In genomic region chr15:67199881-67200763, GRCh38 we compare ENCODE assay signal across 14 cellular contexts. TPM values are rescaled to one million over a fixed set of nuclear protein-coding genes. Genes with fewer than 3 reads are reported as not detected.
DNase-seq lines count a peak whose midpoint lies in the region; ATAC-seq and TF ChIP-seq lines count a peak whose summit lies in the region.
"Had no signal": no experiment of that assay in that cellular context is flagged by ENCODE, and none has a peak within 500 bp of the region (broad histone marks: within the 10 kb centered on the region; RNA-seq: fewer than 3 reads in every experiment).

No MANE protein-coding gene starts in this region.

- peak overlapping the region; percentile 37 for H3K4ac ChIP-seq in IMR-90 (ENCODE audit: low read depth, low read length)

- POLR2A ChIA-PET in IMR-90 (lab: Charles Lee; ENCODE audit: unreplicated experiment) (no interaction called here), T-cell (lab: Charles Lee) (no interaction called here)
- POLR2A ChIA-PET in CD4-positive, alpha-beta T cell (lab: Charles Lee) = no interaction called here

- no peaks in the 10 kb centered on the region for H3K9me3 Mint-ChIP-seq in T-cell
- H3K9me3 Mint-ChIP-seq in CD4-positive, alpha-beta T cell = no peaks in the 10 kb centered on the region

- TF ChIP-seq CTCF in IMR-90 (conservative IDR thresholded peaks at IDR 0.05; ENCODE audit: low read depth, low read length) = no peak
- no peak for TF ChIP-seq CTCF in CD4-positive, alpha-beta T cell (IDR thresholded peaks at IDR 0.05)

- peaks cover 13 to 23% (median 22%) of the 10 kb centered on the region in 3 donors for H3K4me1 Mint-ChIP-seq in T-cell
- H3K4me1 Mint-ChIP-seq in CD4-positive, alpha-beta T cell (ENCODE audit: low read depth) = peaks cover 9% of the 10 kb centered on the region

- H2BK20ac ChIP-seq in IMR-90 (ENCODE audit: low read depth, low read length) = peak overlapping the region; percentile 5; the same call in 1 of the 2 replicates

- H2BK5ac ChIP-seq in IMR-90 (ENCODE audit: low read depth, low read length, poor library complexity, severe bottlenecking) = peak overlapping the region; percentile 77

- dilution Hi-C loops in IMR-90 (cut with HindIII; ENCODE audit: low sequenced_read_pairs, unreplicated experiment) = no loop called here

- intact Hi-C loops in IMR-90 (cut with micrococcal nuclease) = loop anchor here (5.0 kb wide), 2 partner anchors 232 to 637 kb away; no protein-coding TSS in a partner anchor
- intact Hi-C loops in CD4-positive, alpha-beta T cell (cut with DNase I, micrococcal nuclease) = loop anchor here in 1 of 2 experiments (5.0 kb wide), 1 partner anchor 1122 kb away; no protein-coding TSS in a partner anchor

- H3K36me3 Mint-ChIP-seq in T-cell = peaks cover 54% of the 10 kb centered on the region
- peaks cover 69% of the 10 kb centered on the region for H3K36me3 Mint-ChIP-seq in CD4-positive, alpha-beta T cell (ENCODE audit: low read depth)

- H4K91ac ChIP-seq in IMR-90 (ENCODE audit: insufficient read depth, low read depth, low read length) = no peak overlapping the region

- CTCF ChIA-PET in IMR-90 (lab: Yijun Ruan, JAX) (no interaction called here), T-cell (lab: Charles Lee) (interaction anchor here in 1 of 2 donors (0.6 kb wide), 1 partner anchor 36 kb away, joined by 3 read pairs; no protein-coding TSS in a partner anchor)
- CTCF ChIA-PET in CD4-positive, alpha-beta T cell (lab: Charles Lee) = interaction anchor here (0.8 kb wide), 1 partner anchor 99 kb away, joined by 3 read pairs; no protein-coding TSS in a partner anchor

- H3K4me1 ChIP-seq in IMR-90 (ENCODE audit: control insufficient read depth, insufficient read depth, low read length) (peaks cover 23% of the 10 kb centered on the region), skeletal muscle tissue (ENCODE audit: control insufficient read depth in 3 of 3, insufficient read depth in 3 of 3, low read length in 3 of 3) (peaks cover 52 to 83% (median 60%) of the 10 kb centered on the region in 3 donors)

- H2AK9ac ChIP-seq in IMR-90 (replicated peaks; ENCODE audit: low read depth, low read length, poor library complexity) = no peak overlapping the region

- H3K9me3 ChIP-seq in IMR-90 (ENCODE audit: control insufficient read depth, insufficient read depth, low read length) (no peaks in the 10 kb centered on the region), skeletal muscle tissue (ENCODE audit: control insufficient read depth in 3 of 3, low read length in 3 of 3) (no peaks in the 10 kb centered on the region)
- H3K9me3 ChIP-seq in CD4-positive, alpha-beta T cell (ENCODE audit: control insufficient read depth, low read length) = no peaks in the 10 kb centered on the region
- H3K9me3 ChIP-seq: sigmoid colon, testis had no signal

- H3K27me3 ChIP-seq in IMR-90 (ENCODE audit: control insufficient read depth, insufficient read depth, low read length) = no peaks in the 10 kb centered on the region
- H3K27me3 ChIP-seq in skeletal muscle tissue (ENCODE audit: control insufficient read depth in 3 of 3, insufficient read depth in 3 of 3, low read length in 3 of 3) = no peaks in the 10 kb centered on the region
- H3K27me3 ChIP-seq in CD4-positive, alpha-beta T cell (ENCODE audit: control insufficient read depth, insufficient read depth, low read length) = no peaks in the 10 kb centered on the region
- H3K27me3 ChIP-seq: sigmoid colon, testis had no signal

- peaks cover 34% of the 10 kb centered on the region for H3K9me1 ChIP-seq in IMR-90 (ENCODE audit: insufficient read depth, low read length)

- H3K79me1 ChIP-seq in IMR-90 (ENCODE audit: low read depth in 1 of 2, low read length in 2 of 2) = peaks cover 0 to 23% of the 10 kb centered on the region in 2 experiments; a peak in 2 of 4 replicates

- H3K9ac ChIP-seq in IMR-90 (ENCODE audit: low read depth, low read length) = no peak overlapping the region
- peak overlapping the region in 2 of 3 donors; percentile 20 to 28 for H3K9ac ChIP-seq in skeletal muscle tissue (ENCODE audit: low read depth in 1 of 3, low read length in 3 of 3)

- H2AFZ ChIP-seq in IMR-90 (replicated peaks; ENCODE audit: low read length, poor library complexity) = peak overlapping the region; percentile 13

- no peak for TF ChIP-seq RAD21 in IMR-90 (IDR thresholded peaks at IDR 0.05; ENCODE audit: low read length)

- peak overlapping the region; percentile 19 for H3K23ac ChIP-seq in IMR-90 (ENCODE audit: low read depth, low read length)

- 50% methylated on average over 2 of the region's 8 CpGs; no CpG with 5 or more reads in 1 of the 2 experiments for WGBS in IMR-90 (ENCODE audit: extremely low coverage in 2 of 2, insufficient read length in 1 of 2), 2 experiments

- in situ Hi-C loops in IMR-90 (cut with MboI; ENCODE audit: low sequenced_read_pairs) = loop anchor here (10.0 kb wide), 1 partner anchor 255 kb away; no protein-coding TSS in a partner anchor

- H2BK15ac ChIP-seq in IMR-90 (ENCODE audit: low read depth, low read length) = no peak overlapping the region; the same call in 2 of the 3 replicates

- peaks cover 22% of the 10 kb centered on the region; the same call in 1 of the 2 replicates for H4K20me1 ChIP-seq in IMR-90 (ENCODE audit: insufficient read depth, low read length)

- H4K8ac ChIP-seq in IMR-90 (ENCODE audit: low read depth in 2 of 2, low read length in 2 of 2) = peak overlapping the region in 1 of 2 experiments; percentile 20; a peak in 2 of 4 replicates

- H3K27ac Mint-ChIP-seq in T-cell = peak overlapping the region; percentile 17 to 40
- H3K27ac Mint-ChIP-seq in CD4-positive, alpha-beta T cell = no peak overlapping the region

- H3K27ac ChIP-seq in IMR-90 (ENCODE audit: insufficient read depth, low read length) = peak overlapping the region; percentile 42
- peak overlapping the region; percentile 83 for H3K27ac ChIP-seq in skeletal muscle tissue (ENCODE audit: low read depth, low read length)
- no peak overlapping the region for H3K27ac ChIP-seq in CD4-positive, alpha-beta T cell (ENCODE audit: low read depth, low read length)
- H3K27ac ChIP-seq: sigmoid colon, testis had no signal

- H4K5ac ChIP-seq in IMR-90 (ENCODE audit: low read depth, low read length) = peak overlapping the region; percentile 58; the same call in 1 of the 2 replicates

- peak overlapping the region; percentile 1; the same call in 1 of the 2 replicates for H3K4me2 ChIP-seq in IMR-90 (ENCODE audit: low read depth, low read length)

- H3K27me3 Mint-ChIP-seq in T-cell = no peaks in the 10 kb centered on the region
- H3K27me3 Mint-ChIP-seq in CD4-positive, alpha-beta T cell = no peaks in the 10 kb centered on the region

- peak overlapping the region; percentile 33; the same call in 1 of the 2 replicates for H2BK120ac ChIP-seq in IMR-90 (ENCODE audit: low read depth, low read length)

- H3K36me3 ChIP-seq in IMR-90 (ENCODE audit: control insufficient read depth, insufficient read depth, low read length) (peaks cover 5% of the 10 kb centered on the region; the same call in 1 of the 2 replicates), skeletal muscle tissue (ENCODE audit: control insufficient read depth in 3 of 3, insufficient read depth in 3 of 3, low read length in 3 of 3) (peaks cover 0 to 2% (median 0%) of the 10 kb centered on the region in 3 donors)

- ATAC-seq in IMR-90 (ENCODE audit: low read depth) (0 out of 2 replicates have a peak, but pooled peaks have one; percentile 2), T-cell (replicated peaks in 1 of 4) (no peak), HG03442 (IDR thresholded peaks at IDR 0.05; ENCODE audit: unreplicated experiment) (no peak)
- no peak for ATAC-seq in CD4-positive, alpha-beta T cell (ENCODE audit: poor library complexity)

- H2AK5ac ChIP-seq in IMR-90 (ENCODE audit: low read depth, low read length) = peak overlapping the region; percentile 72

- DNase-seq in IMR-90 = peak; percentile 76
- DNase-seq in T-cell = no peak
- DNase-seq in fibroblast of gingiva (ENCODE audit: low read depth) = peak; percentile 94
- DNase-seq in CD4-positive, alpha-beta T cell = no peak
- no peak for DNase-seq in cerebellum (ENCODE audit: low spot score)
- DNase-seq: activated CD4-positive, alpha-beta T cell treated with anti-CD3 and anti-CD28 coated beads, Interleukin-2, amount 50 U/mL, for 48 hours; activated gamma-delta T cell treated with Interleukin-2 at 50 U/mL for 16 hours; Calu3; cortex of kidney; sigmoid colon; T-helper 2 cell; testis had no signal

- H3K4me3 Mint-ChIP-seq in T-cell = no peak overlapping the region
- no peak overlapping the region for H3K4me3 Mint-ChIP-seq in CD4-positive, alpha-beta T cell

- H3K4me3 ChIP-seq in IMR-90 (ENCODE audit: insufficient read depth, low read depth, low read length) = no peak overlapping the region
- no peak overlapping the region for H3K4me3 ChIP-seq in skeletal muscle tissue (ENCODE audit: low read length in 3 of 3)
- H3K4me3 ChIP-seq: sigmoid colon, testis had no signal

- H3K56ac ChIP-seq in IMR-90 (ENCODE audit: extremely low read depth, insufficient read depth, low read length) = no peak overlapping the region

- 0 out of 2 replicates have a peak, but pooled peaks have one; percentile 28 for TF ChIP-seq POLR2A in IMR-90 (IDR thresholded peaks at IDR 0.05; ENCODE audit: low read depth, low read length)

- peak overlapping the region; percentile 49 for H3K14ac ChIP-seq in IMR-90 (replicated peaks; ENCODE audit: low read depth, low read length)

- H3K18ac ChIP-seq in IMR-90 (ENCODE audit: low read depth, low read length) = peak overlapping the region; percentile 4; the same call in 1 of the 2 replicates

- BruUV-seq in IMR-90 (replicated peaks; lab: Mats Ljungman, UMichigan) = no TSS peak

TF ChIP-seq in IMR-90, 13 proteins besides CTCF, POLR2A, EP300 and RAD21 (continues in another document):
- TF ChIP-seq SMC3 (IDR thresholded peaks at IDR 0.05; ENCODE audit: low read depth, low read length) (no peak), MXI1 (IDR thresholded peaks at IDR 0.05; ENCODE audit: borderline replicate concordance, low read depth, low read length) (no peak), MAZ (IDR thresholded peaks at IDR 0.05; ENCODE audit: borderline replicate concordance, low read depth, low read length) (no peak), BHLHE40 (IDR thresholded peaks at IDR 0.05; ENCODE audit: low read depth, low read length) (no peak), CHD1 (IDR thresholded peaks at IDR 0.05; ENCODE audit: low read depth, low read length) (no peak)

RNA-seq across cellular contexts. Expression of gene AAGAB, which starts 54.3 kb away (rescaled TPM):
- total RNA-seq in IMR-90 (2012; rRNA removed) = 56.7 and 69.7 TPM in 2 replicates
- polyA plus RNA-seq in IMR-90 (2012; rRNA removed) = 21.6 and 26.1 TPM in 2 replicates
- polyA plus RNA-seq in IMR-90 (2012; cell fraction: cytosol; rRNA removed) = 6.9 and 12.3 TPM in 2 replicates
- 5.6 and 13.9 TPM in 2 replicates for polyA plus RNA-seq in IMR-90 (2012; cell fraction: nucleus; rRNA removed; ENCODE audit: low replicate concordance)
- total RNA-seq in T-cell = 10 to 100 TPM; 21.9 to 28.4 (median 23.6) TPM
- total RNA-seq in skeletal muscle tissue = 13.6 TPM
- total RNA-seq in CD4-positive, alpha-beta T cell = 10 to 100 TPM; 14.2 to 15.6 TPM
- 32.6 TPM for total RNA-seq in cerebellum

RNA-seq across cellular contexts. Expression of gene IQCH, which starts 54.5 kb away (rescaled TPM):
- 2.5 and 2.8 TPM in 2 replicates for total RNA-seq in IMR-90 (2012; rRNA removed)
- 0.42 and 0.60 TPM in 2 replicates for polyA plus RNA-seq in IMR-90 (2012; rRNA removed)
- 0.12 and 0.66 TPM in 2 replicates for polyA plus RNA-seq in IMR-90 (2012; cell fraction: cytosol; rRNA removed)
- 0.08 and 0.88 TPM in 2 replicates for polyA plus RNA-seq in IMR-90 (2012; cell fraction: nucleus; rRNA removed; ENCODE audit: low replicate concordance)
- 1 to 10 TPM in 4 of 5 donors, under 1 TPM in 1; 0.43 to 2.6 (median 1.3) TPM for total RNA-seq in T-cell
- total RNA-seq in skeletal muscle tissue = 3.1 TPM
- total RNA-seq in CD4-positive, alpha-beta T cell = 1 to 10 TPM in 1 of 2 experiments, under 1 TPM in 1; 0.85 to 1.3 TPM
- 9.3 TPM for total RNA-seq in cerebellum

Comparison
In these comparisons a context has a peak if more than half of its experiments do, and no peak if none do; other contexts are left out.
1. DNase-seq: peak in IMR-90 (single experiment) and fibroblast of gingiva (single experiment); none in T-cell (0 of 34), CD4-positive, alpha-beta T cell (0 of 10) and cerebellum (single experiment).